Comparison of ENCODE assay signal across 9 cellular contexts in the genomic region with DNA sequence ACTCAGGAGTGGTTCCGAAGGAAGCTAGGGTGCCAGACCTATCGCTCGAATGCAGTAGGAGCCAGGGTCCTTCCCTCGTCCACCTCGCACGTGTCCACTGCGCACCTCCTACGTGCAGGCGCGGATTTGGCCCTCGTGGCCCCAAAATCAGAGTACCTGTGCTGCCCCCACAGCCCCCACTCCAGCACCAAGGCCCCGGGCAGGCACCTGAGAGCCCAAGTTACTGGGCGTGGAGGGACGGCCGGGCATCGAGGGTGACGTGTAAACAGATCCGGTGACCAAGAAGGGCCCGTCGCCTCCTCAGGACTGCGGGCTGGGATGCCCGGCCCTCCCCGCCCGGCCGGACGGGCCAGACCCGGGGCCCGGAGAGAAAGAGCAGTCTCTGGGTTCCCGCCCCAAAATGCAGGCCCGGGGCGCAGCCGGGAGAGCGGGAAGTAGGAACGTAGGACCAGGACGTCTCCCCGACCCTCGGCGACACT. TPM values are rescaled to one million over a fixed set of nuclear protein-coding genes. Genes with fewer than 3 reads are reported as not detected.
DNase-seq lines count a peak whose midpoint lies in the region; ATAC-seq, FAIRE-seq and TF ChIP-seq lines count a peak whose summit lies in the region.
"Had no signal": no experiment of that assay in that cellular context is flagged by ENCODE, and none has a peak within 500 bp of the region (broad histone marks: within the 10 kb centered on the region; RNA-seq: fewer than 3 reads in every experiment).

No MANE protein-coding gene starts in this region.

- no peak for FAIRE-seq in A549 (lab: Jason Lieb, UNC)

- H3K27ac ChIP-seq in A549: peak overlapping the region; percentile 93
- peak overlapping the region; percentile 81 to 99 (median 93) for H3K27ac ChIP-seq in Peyer's patch
- no peak overlapping the region for H3K27ac ChIP-seq in neural cell (ENCODE audit: low read length)

- no peak overlapping the region for H2AFZ ChIP-seq in neural cell (ENCODE audit: low read depth, low read length)

- peak overlapping the region; percentile 98 for H3K4me3 ChIP-seq in A549
- H3K4me3 ChIP-seq in Peyer's patch: peak overlapping the region; percentile 78 to 98 (median 95)
- peak overlapping the region; percentile 80 for H3K4me3 ChIP-seq in epithelial cell of proximal tubule (ENCODE audit: low read depth, low read length)
- H3K4me3 ChIP-seq in neural cell (ENCODE audit: low read length): peak overlapping the region; percentile 95

- H3K4me1 ChIP-seq in A549 (peaks cover 17% of the 10 kb centered on the region), Peyer's patch (peaks cover 0 to 28% (median 7%) of the 10 kb centered on the region in 4 donors)

- H3K9me3 ChIP-seq in A549 (no peaks in the 10 kb centered on the region), Peyer's patch (no peaks in the 10 kb centered on the region), neural cell (ENCODE audit: low read length) (no peaks in the 10 kb centered on the region)

- no peaks in the 10 kb centered on the region for H4K20me1 ChIP-seq in neural cell (ENCODE audit: insufficient read depth)

- peak overlapping the region; percentile 85 for H3K4me2 ChIP-seq in A549
- H3K4me2 ChIP-seq in neural cell (ENCODE audit: low read length): peak overlapping the region; percentile 78

- no peak for TF ChIP-seq EP300 in A549 (IDR thresholded peaks at IDR 0.05)
- TF ChIP-seq EP300 in neural cell (conservative IDR thresholded peaks at IDR 0.05; ENCODE audit: poor library complexity, severe bottlenecking): no peak

- no peaks in the 10 kb centered on the region for H3K9me2 ChIP-seq in neural cell (ENCODE audit: insufficient read depth, low read length)

- CTCF ChIA-PET in A549 (lab: Yijun Ruan, JAX): interaction anchor here (0.7 to 14.1 kb wide), 9 partner anchors 8 to 114 kb away, joined by 3 to 159 read pairs (median 5); a partner anchor contains a TSS

- TF ChIP-seq CTCF in A549 (IDR thresholded peaks at IDR 0.05) (no peak), Peyer's patch (IDR thresholded peaks at IDR 0.05) (no peak), epithelial cell of proximal tubule (conservative IDR thresholded peaks at IDR 0.05; ENCODE audit: low read depth, low read length) (no peak), neural cell (IDR thresholded peaks at IDR 0.05; ENCODE audit: poor library complexity, severe bottlenecking) (no peak)

- WGBS in A549 (ENCODE audit: missing lambda C conversion rate): 9% methylated on average over 29 of the region's 38 CpGs

- DNase-seq in A549 (ENCODE audit: low read depth in 1 of 2, low spot score in 1 of 2): no peak
- DNase-seq in Peyer's patch: no peak
- DNase-seq in epithelial cell of proximal tubule (ENCODE audit: low read depth): no peak
- no peak for DNase-seq in stimulated activated naive CD4-positive, alpha-beta T cell (lab: John Stamatoyannopoulos, UW)
- no peak for DNase-seq in DMS79 (lab: John Stamatoyannopoulos, UW)

- H3K27me3 ChIP-seq in Peyer's patch (no peaks in the 10 kb centered on the region), neural cell (ENCODE audit: insufficient read depth, low read depth, low read length) (peaks cover 7% of the 10 kb centered on the region)

- TF ChIP-seq RAD21 in A549 (conservative IDR thresholded peaks at IDR 0.05 in 1 of 2, IDR thresholded peaks at IDR 0.05 in 1 of 2) (no peak), neural cell (conservative IDR thresholded peaks at IDR 0.05) (no peak)

- H3K9ac ChIP-seq in neural cell (ENCODE audit: low read length): peak overlapping the region; percentile 69

- H3K79me2 ChIP-seq in neural cell (replicated peaks; ENCODE audit: insufficient read depth, low read length): peaks cover 5% of the 10 kb centered on the region

- no peaks in the 10 kb centered on the region for H3F3A ChIP-seq in neural cell (ENCODE audit: insufficient read depth, low read length, poor library complexity, severe bottlenecking)

- H3K36me3 ChIP-seq in Peyer's patch (peaks cover 0 to 33% (median 0%) of the 10 kb centered on the region in 3 donors), neural cell (ENCODE audit: insufficient read depth, low read length) (no peaks in the 10 kb centered on the region)

- peak; percentile 2 to 5; a peak in 3 of 6 replicates for ATAC-seq in A549
- ATAC-seq in GM19438 (IDR thresholded peaks at IDR 0.05; ENCODE audit: low read depth, unreplicated experiment): peak; percentile 6
- ATAC-seq in GM19452 (IDR thresholded peaks at IDR 0.05; ENCODE audit: unreplicated experiment): no peak

- POLR2A ChIA-PET in A549 (lab: Yijun Ruan, JAX): interaction anchor here (0.6 to 2.1 kb wide), 5 partner anchors 9 to 104 kb away, joined by 3 to 9 read pairs (median 4); a partner anchor contains a TSS

- TF ChIP-seq POLR2A in A549 (IDR thresholded peaks at IDR 0.05; ENCODE audit: low read length): no peak
- no peak for TF ChIP-seq POLR2A in Peyer's patch (IDR thresholded peaks at IDR 0.05)

TF ChIP-seq in A549, 52 proteins besides CTCF, POLR2A, EP300 and RAD21 (continues in another document):
- TF ChIP-seq, protein P1, sequence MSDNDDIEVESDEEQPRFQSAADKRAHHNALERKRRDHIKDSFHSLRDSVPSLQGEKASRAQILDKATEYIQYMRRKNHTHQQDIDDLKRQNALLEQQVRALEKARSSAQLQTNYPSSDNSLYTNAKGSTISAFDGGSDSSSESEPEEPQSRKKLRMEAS (IDR thresholded peaks at IDR 0.05): peak; percentile 80; the same call in 1 of the 2 replicates

TF ChIP-seq in neural cell, 6 proteins besides CTCF, POLR2A, EP300 and RAD21:
- TF ChIP-seq SMC3 (conservative IDR thresholded peaks at IDR 0.05; ENCODE audit: poor library complexity) (no peak), POLR2AphosphoS5 (IDR thresholded peaks at IDR 0.05) (no peak), TAF1 (IDR thresholded peaks at IDR 0.05; ENCODE audit: low read depth) (peak; percentile 1), EZH2 (IDR thresholded peaks at IDR 0.05; ENCODE audit: borderline replicate concordance, insufficient read depth, low read length, poor library complexity, severe bottlenecking) (no peak), MXI1 (conservative IDR thresholded peaks at IDR 0.05; ENCODE audit: poor library complexity, severe bottlenecking) (no peak)
TF ChIP-seq in neural cell: peak in this region for 1.

RNA-seq across cellular contexts. Expression of a gene that starts 0.5 kb away (rescaled TPM):
- polyA plus RNA-seq in A549 (2011; rRNA removed) (80.9 and 90.1 TPM in 2 replicates), A549 (2017; fragmentation: RNase III; extraction: RNeasy Plus Mini Kit Qiagen cat#74134 plus additional on column Dnase treatment) (147 to 154 TPM (median 150 TPM) in 3 replicates), neural cell (73.4 and 98.8 TPM in 2 replicates)
- 288 and 335 TPM in 2 replicates for polyA plus RNA-seq in A549 (2012; cell fraction: cytosol; rRNA removed)
- 507 and 616 TPM in 2 replicates for polyA plus RNA-seq in A549 (2012; cell fraction: nucleus; rRNA removed)
- 62.5 and 70.8 TPM in 2 replicates for polyA minus RNA-seq in A549 (2011; rRNA and poly(A)+ RNA removed)
- total RNA-seq in Peyer's patch (100 to 1,000 TPM in 3 of 4 donors, 10 to 100 TPM in 1; 97.7 to 155 (median 129) TPM), epithelial cell of proximal tubule (161 and 197 TPM in 2 replicates)
- polyA minus RNA-seq in neural cell: 23.5 and 28.0 TPM in 2 replicates

RNA-seq across cellular contexts. Expression of a gene that starts 15.7 kb away (rescaled TPM):
- polyA plus RNA-seq in A549 (2011; rRNA removed) (0.45 and 0.57 TPM in 2 replicates), A549 (2017; fragmentation: RNase III; extraction: RNeasy Plus Mini Kit Qiagen cat#74134 plus additional on column Dnase treatment) (0.21 to 0.48 TPM (median 0.22 TPM) in 3 replicates), neural cell (279 and 326 TPM in 2 replicates)
- 0.52 and 0.62 TPM in 2 replicates for polyA plus RNA-seq in A549 (2012; cell fraction: cytosol; rRNA removed)
- polyA plus RNA-seq in A549 (2012; cell fraction: nucleus; rRNA removed): 1.4 and 1.8 TPM in 2 replicates
- 0.33 and 0.54 TPM in 2 replicates for polyA minus RNA-seq in A549 (2011; rRNA and poly(A)+ RNA removed)
- total RNA-seq in Peyer's patch (10 to 100 TPM in 1 of 4 donors, 1 to 10 TPM in 2, under 1 TPM in 1; 0.88 to 14.9 (median 3.8) TPM), epithelial cell of proximal tubule (0.07 and 2.2 TPM in 2 replicates)
- polyA minus RNA-seq in neural cell: 130 and 135 TPM in 2 replicates

RNA-seq across cellular contexts. Expression of a gene that starts 21.0 kb away (rescaled TPM):
- polyA plus RNA-seq in A549 (2011; rRNA removed) (111 and 147 TPM in 2 replicates), A549 (2017; fragmentation: RNase III; extraction: RNeasy Plus Mini Kit Qiagen cat#74134 plus additional on column Dnase treatment) (146 to 198 TPM (median 197 TPM) in 3 replicates), neural cell (18.9 and 21.8 TPM in 2 replicates)
- polyA plus RNA-seq in A549 (2012; cell fraction: cytosol; rRNA removed): 216 and 242 TPM in 2 replicates
- polyA plus RNA-seq in A549 (2012; cell fraction: nucleus; rRNA removed): 645 and 899 TPM in 2 replicates
- 81.3 and 100 TPM in 2 replicates for polyA minus RNA-seq in A549 (2011; rRNA and poly(A)+ RNA removed)
- total RNA-seq in Peyer's patch (100 to 1,000 TPM; 145 to 678 (median 492) TPM), epithelial cell of proximal tubule (195 and 567 TPM in 2 replicates)
- polyA minus RNA-seq in neural cell: 18.9 and 31.9 TPM in 2 replicates

RNA-seq across cellular contexts. Expression of a gene that starts 39.5 kb away (rescaled TPM):
- 1.8 and 2.7 TPM in 2 replicates for polyA plus RNA-seq in A549 (2011; rRNA removed)
- polyA plus RNA-seq in A549 (2012; cell fraction: cytosol; rRNA removed): 3.2 and 6.0 TPM in 2 replicates
- polyA plus RNA-seq in A549 (2012; cell fraction: nucleus; rRNA removed): 7.2 and 9.5 TPM in 2 replicates
- polyA plus RNA-seq in A549 (2017; fragmentation: RNase III; extraction: RNeasy Plus Mini Kit Qiagen cat#74134 plus additional on column Dnase treatment): 3.0 to 4.2 TPM (median 3.9 TPM) in 3 replicates
- 1.6 and 3.5 TPM in 2 replicates for polyA minus RNA-seq in A549 (2011; rRNA and poly(A)+ RNA removed)
- 1 to 10 TPM in 1 of 4 donors, under 1 TPM in 2, not detected in 1; 0.27 to 5.0 (median 0.88) TPM for total RNA-seq in Peyer's patch
- total RNA-seq in epithelial cell of proximal tubule: 8.0 and 15.0 TPM in 2 replicates
- polyA plus RNA-seq in neural cell: 73.6 and 88.3 TPM in 2 replicates
- 73.7 and 102 TPM in 2 replicates for polyA minus RNA-seq in neural cell

RNA-seq across cellular contexts. Expression of a gene that starts 56.2 kb away (rescaled TPM):
- polyA plus RNA-seq in A549 (2011; rRNA removed): 0.03 TPM in 1 of 2 replicates, not detected in the other
- polyA plus RNA-seq in A549 (2012; cell fraction: cytosol; rRNA removed): 0.01 TPM in 1 of 2 replicates, not detected in the other
- 0.02 and 0.21 TPM in 2 replicates for polyA plus RNA-seq in A549 (2012; cell fraction: nucleus; rRNA removed)
- polyA plus RNA-seq in A549 (2017; fragmentation: RNase III; extraction: RNeasy Plus Mini Kit Qiagen cat#74134 plus additional on column Dnase treatment): not detected in 3 replicates
- polyA minus RNA-seq in A549 (2011; rRNA and poly(A)+ RNA removed): not detected in 2 replicates
- not detected for total RNA-seq in Peyer's patch
- not detected in 2 replicates for total RNA-seq in epithelial cell of proximal tubule
- 0.05 TPM in 1 of 2 replicates, not detected in the other for polyA plus RNA-seq in neural cell
- not detected in 2 replicates for polyA minus RNA-seq in neural cell
- total RNA-seq: glomerular endothelial cell had no signal
